In genomic region chr1:44650159-44650831, GRCh38 we compare ENCODE assay signal across 18 cellular contexts. TPM values are rescaled to one million over a fixed set of nuclear protein-coding genes. Genes with fewer than 3 reads are reported as not detected.
A peak's percentile ranks its signal among the peaks of the same experiment; 100 is the strongest.
DNase-seq lines count a peak whose midpoint lies in the region; ATAC-seq and TF ChIP-seq lines count a peak whose summit lies in the region.
"Had no signal": no experiment of that assay in that cellular context is flagged by ENCODE, and none has a peak within 500 bp of the region (broad histone marks: within the 10 kb centered on the region; RNA-seq: fewer than 3 reads in every experiment).

No MANE protein-coding gene starts in this region.

- peaks cover 10% of the 10 kb centered on the region; the same call in 1 of the 2 replicates for H3F3A ChIP-seq in GM23338 (replicated peaks; ENCODE audit: low read depth)

- no peak overlapping the region for H2AFZ ChIP-seq in GM23338

- no peaks in the 10 kb centered on the region for H3K27me3 ChIP-seq in GM23338 (ENCODE audit: insufficient read depth)
- no peaks in the 10 kb centered on the region for H3K27me3 ChIP-seq in endodermal cell (ENCODE audit: control insufficient read depth, insufficient read depth, low read length, poor library complexity, severe bottlenecking)
- no peaks in the 10 kb centered on the region for H3K27me3 ChIP-seq in foreskin keratinocyte
- H3K27me3 ChIP-seq: ovary, SJSA1, suprapubic skin had no signal

- ATAC-seq in GM23338: peak; percentile 46
- ATAC-seq in HG02884 (IDR thresholded peaks at IDR 0.05; ENCODE audit: unreplicated experiment): no peak
- no peak for ATAC-seq in foreskin keratinocyte
- no peak for ATAC-seq in esophagus mucosa

- H3K9ac ChIP-seq in endodermal cell (ENCODE audit: extremely low read depth, low read length, poor library complexity, severe bottlenecking): no peak overlapping the region

- peak overlapping the region; percentile 50; the same call in 1 of the 2 replicates for H3K27ac ChIP-seq in GM23338 (ENCODE audit: low read depth)
- H3K27ac ChIP-seq in endodermal cell (ENCODE audit: low read depth, low read length): peak overlapping the region; percentile 58
- no peak overlapping the region for H3K27ac ChIP-seq in foreskin keratinocyte
- H3K27ac ChIP-seq: ovary, SJSA1, suprapubic skin had no signal

- no peak overlapping the region for H3K4me3 ChIP-seq in GM23338
- no peak overlapping the region for H3K4me3 ChIP-seq in endodermal cell (ENCODE audit: low read length)
- H3K4me3 ChIP-seq: ovary, SJSA1, suprapubic skin had no signal

- peaks cover 12% of the 10 kb centered on the region for H4K20me1 ChIP-seq in GM23338 (replicated peaks; ENCODE audit: insufficient read depth)

- TF ChIP-seq CTCF in GM23338 (conservative IDR thresholded peaks at IDR 0.05; ENCODE audit: low read depth in 2 of 2): no peak
- TF ChIP-seq CTCF in endodermal cell (conservative IDR thresholded peaks at IDR 0.05): no peak
- no peak for TF ChIP-seq CTCF in nephron progenitor cell (IDR thresholded peaks at IDR 0.05)
- TF ChIP-seq CTCF in foreskin keratinocyte (conservative IDR thresholded peaks at IDR 0.05): no peak

- DNase-seq in GM23338 (ENCODE audit: low spot score) (peak; percentile 47), NCI-H2081 treated with DMSO at 0.1 percent for 48 hours (lab: John Stamatoyannopoulos, UW) (peak; percentile 36), endodermal cell (peak; percentile 68), nephron progenitor cell (peak; percentile 65), foreskin keratinocyte (no peak), OCI-M1 (lab: John Stamatoyannopoulos, UW) (no peak)
- DNase-seq: activated CD4-positive, alpha-beta T cell treated with anti-CD3 and anti-CD28 coated beads, Interleukin-2, amount 50 U/mL, for 48 hours; cortex of kidney; mesenchymal stem cell; NCI-H1105; NK-92 treated with Interleukin-12 subunit alpha and Interleukin-12 subunit beta, amount 100 ng/mL, for 24 hours; ovary; stimulated activated CD4-positive, alpha-beta T cell treated with anti-CD3 and anti-CD28 coated beads, Interleukin-15, amount 100 ng/mL, for 24 hours had no signal

- WGBS in endodermal cell (ENCODE audit: insufficient coverage in 1 of 2, insufficient read length in 1 of 2), 2 experiments: 87 to 89% methylated on average over 15 to 23 of the region's 23 CpGs

- no peaks in the 10 kb centered on the region for H3K9me3 Mint-ChIP-seq in GM23338
- H3K9me3 Mint-ChIP-seq in endodermal cell: no peaks in the 10 kb centered on the region
- no peaks in the 10 kb centered on the region for H3K9me3 Mint-ChIP-seq in nephron progenitor cell
- H3K9me3 Mint-ChIP-seq: activated T-helper 1 cell treated with anti-CD3 and anti-CD28 coated beads, Interleukin-12 subunit alpha, Interleukin-12 subunit beta, Interleukin-2, Interleukin-4 antibody, amounts not matched to agents 30 ng/mL and 10 ng/mL and 1 ng/mL, durations not matched to agents 14 hours and 24 hours and 36 hours had no signal

- peaks cover 15% of the 10 kb centered on the region for H3K36me3 ChIP-seq in GM23338 (ENCODE audit: insufficient read depth)
- H3K36me3 ChIP-seq in endodermal cell (ENCODE audit: control insufficient read depth, insufficient read depth, low read length): peaks cover 45% of the 10 kb centered on the region
- H3K36me3 ChIP-seq: ovary had no signal

- no peaks in the 10 kb centered on the region for H3K9me2 ChIP-seq in GM23338 (ENCODE audit: insufficient read depth)

- H3K27me3 Mint-ChIP-seq in GM23338 (ENCODE audit: insufficient read depth, low read depth, poor library complexity) (peaks cover 17% of the 10 kb centered on the region), endodermal cell (ENCODE audit: insufficient read depth) (no peaks in the 10 kb centered on the region), nephron progenitor cell (ENCODE audit: low read depth, poor library complexity) (peaks cover 24% of the 10 kb centered on the region)

- H3K27ac Mint-ChIP-seq in GM23338 (peak overlapping the region; percentile 88), endodermal cell (peak overlapping the region; percentile 58), nephron progenitor cell (peak overlapping the region; percentile 57)
- H3K27ac Mint-ChIP-seq: activated T-helper 1 cell treated with anti-CD3 and anti-CD28 coated beads, Interleukin-12 subunit alpha, Interleukin-12 subunit beta, Interleukin-2, Interleukin-4 antibody, amounts not matched to agents 30 ng/mL and 10 ng/mL and 1 ng/mL, durations not matched to agents 14 hours and 24 hours and 36 hours had no signal

- no peaks in the 10 kb centered on the region for H3K9me3 ChIP-seq in endodermal cell (ENCODE audit: control insufficient read depth, low read length)
- H3K9me3 ChIP-seq: ovary, suprapubic skin had no signal

- H3K4me1 Mint-ChIP-seq in GM23338 (peaks cover 41% of the 10 kb centered on the region), endodermal cell (peaks cover 19% of the 10 kb centered on the region), nephron progenitor cell (peaks cover 94% of the 10 kb centered on the region)

- no peak overlapping the region for H3K4me2 ChIP-seq in GM23338

- H3K4me3 Mint-ChIP-seq in GM23338 (no peak overlapping the region), endodermal cell (no peak overlapping the region), nephron progenitor cell (no peak overlapping the region)
- H3K4me3 Mint-ChIP-seq: activated T-helper 1 cell treated with anti-CD3 and anti-CD28 coated beads, Interleukin-12 subunit alpha, Interleukin-12 subunit beta, Interleukin-2, Interleukin-4 antibody, amounts not matched to agents 30 ng/mL and 10 ng/mL and 1 ng/mL, durations not matched to agents 14 hours and 24 hours and 36 hours had no signal

- no peaks in the 10 kb centered on the region for H3K79me2 ChIP-seq in GM23338 (replicated peaks; ENCODE audit: insufficient read depth)

- H3K4me1 ChIP-seq in GM23338 (ENCODE audit: insufficient read depth) (peaks cover 14% of the 10 kb centered on the region; the same call in 1 of the 2 replicates), endodermal cell (ENCODE audit: control insufficient read depth, insufficient read depth, low read length) (peaks cover 11% of the 10 kb centered on the region), foreskin keratinocyte (no peaks in the 10 kb centered on the region)
- H3K4me1 ChIP-seq: SJSA1 had no signal

- peaks cover 42% of the 10 kb centered on the region for H3K36me3 Mint-ChIP-seq in GM23338 (ENCODE audit: low read depth)
- H3K36me3 Mint-ChIP-seq in endodermal cell (ENCODE audit: low read depth): peaks cover 44% of the 10 kb centered on the region
- H3K36me3 Mint-ChIP-seq in nephron progenitor cell (ENCODE audit: low read depth): peaks cover 25% of the 10 kb centered on the region

TF ChIP-seq in GM23338, 12 proteins besides CTCF, POLR2A, EP300 and RAD21 (continues in another document):
- TF ChIP-seq NANOG (IDR thresholded peaks at IDR 0.05; ENCODE audit: borderline replicate concordance) (no peak), EZH2phosphoT487 (IDR thresholded peaks at IDR 0.05; ENCODE audit: unreplicated experiment) (no peak), JUNB (IDR thresholded peaks at IDR 0.05; ENCODE audit: unreplicated experiment) (no peak), ZNF114 (CRISPR knock-in tag; IDR thresholded peaks at IDR 0.05) (no peak), CREB1 (CRISPR knock-in tag; IDR thresholded peaks at IDR 0.05; ENCODE audit: low read depth) (no peak)
- TF ChIP-seq, protein P1, sequence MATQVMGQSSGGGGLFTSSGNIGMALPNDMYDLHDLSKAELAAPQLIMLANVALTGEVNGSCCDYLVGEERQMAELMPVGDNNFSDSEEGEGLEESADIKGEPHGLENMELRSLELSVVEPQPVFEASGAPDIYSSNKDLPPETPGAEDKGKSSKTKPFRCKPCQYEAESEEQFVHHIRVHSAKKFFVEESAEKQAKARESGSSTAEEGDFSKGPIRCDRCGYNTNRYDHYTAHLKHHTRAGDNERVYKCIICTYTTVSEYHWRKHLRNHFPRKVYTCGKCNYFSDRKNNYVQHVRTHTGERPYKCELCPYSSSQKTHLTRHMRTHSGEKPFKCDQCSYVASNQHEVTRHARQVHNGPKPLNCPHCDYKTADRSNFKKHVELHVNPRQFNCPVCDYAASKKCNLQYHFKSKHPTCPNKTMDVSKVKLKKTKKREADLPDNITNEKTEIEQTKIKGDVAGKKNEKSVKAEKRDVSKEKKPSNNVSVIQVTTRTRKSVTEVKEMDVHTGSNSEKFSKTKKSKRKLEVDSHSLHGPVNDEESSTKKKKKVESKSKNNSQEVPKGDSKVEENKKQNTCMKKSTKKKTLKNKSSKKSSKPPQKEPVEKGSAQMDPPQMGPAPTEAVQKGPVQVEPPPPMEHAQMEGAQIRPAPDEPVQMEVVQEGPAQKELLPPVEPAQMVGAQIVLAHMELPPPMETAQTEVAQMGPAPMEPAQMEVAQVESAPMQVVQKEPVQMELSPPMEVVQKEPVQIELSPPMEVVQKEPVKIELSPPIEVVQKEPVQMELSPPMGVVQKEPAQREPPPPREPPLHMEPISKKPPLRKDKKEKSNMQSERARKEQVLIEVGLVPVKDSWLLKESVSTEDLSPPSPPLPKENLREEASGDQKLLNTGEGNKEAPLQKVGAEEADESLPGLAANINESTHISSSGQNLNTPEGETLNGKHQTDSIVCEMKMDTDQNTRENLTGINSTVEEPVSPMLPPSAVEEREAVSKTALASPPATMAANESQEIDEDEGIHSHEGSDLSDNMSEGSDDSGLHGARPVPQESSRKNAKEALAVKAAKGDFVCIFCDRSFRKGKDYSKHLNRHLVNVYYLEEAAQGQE (IDR thresholded peaks at IDR 0.05; ENCODE audit: unreplicated experiment): no peak

RNA-seq across cellular contexts. Expression of gene TMEM53, which starts 24.0 kb away (rescaled TPM):
- 4.3 and 20.8 TPM in 2 replicates for total RNA-seq in GM23338 (2014; rRNA removed; shearing (Covaris generic))
- polyA plus RNA-seq in GM23338 (2016; fragmentation: Nextera tagmentation; extraction: Ambion mirVana) (10.6 and 15.4 TPM in 2 replicates), foreskin keratinocyte (10.0 and 10.2 TPM in 2 replicates)
- total RNA-seq in endodermal cell (10 to 100 TPM; 10.2 to 10.8 TPM), foreskin keratinocyte (5.0 and 6.2 TPM in 2 replicates), esophagus mucosa (4.4 TPM)
- polyA plus RNA-seq in endodermal cell (2013, experiment 1 of 2): 8.4 TPM
- polyA plus RNA-seq in endodermal cell (2013, experiment 2 of 2): 10.2 TPM

RNA-seq across cellular contexts. Expression of gene ARMH1, which starts 24.2 kb away (rescaled TPM):
- total RNA-seq in GM23338 (2014; rRNA removed; shearing (Covaris generic)): 0.31 and 0.62 TPM in 2 replicates
- polyA plus RNA-seq in GM23338 (2016; fragmentation: Nextera tagmentation; extraction: Ambion mirVana) (1.0 TPM in 1 of 2 replicates, not detected in the other), foreskin keratinocyte (0.12 TPM in 1 of 2 replicates, not detected in the other)
- total RNA-seq in endodermal cell (1 to 10 TPM; 3.9 to 6.3 TPM), foreskin keratinocyte (0.18 TPM in 1 of 2 replicates, not detected in the other), esophagus mucosa (not detected)
- polyA plus RNA-seq in endodermal cell (2013, experiment 1 of 2): 6.3 TPM
- 3.6 TPM for polyA plus RNA-seq in endodermal cell (2013, experiment 2 of 2)
- total RNA-seq: SJSA1 had no signal

Comparison
In these comparisons a context has a peak if more than half of its experiments do, and no peak if none do; other contexts are left out.
1. DNase-seq: peak in GM23338 (single experiment), NCI-H2081 treated with DMSO at 0.1 percent for 48 hours (single experiment), endodermal cell (single experiment) and nephron progenitor cell (single experiment); none in foreskin keratinocyte (0 of 2) and OCI-M1 (single experiment).
2. Peak in every context shown above with its lines, with median percentiles within 50 percentile points of each other: H3K27ac Mint-ChIP-seq.